Comparison of ENCODE assay signal across 8 cellular contexts in genomic region chr6:42978487-42978792, GRCh38. TPM values are rescaled to one million over a fixed set of nuclear protein-coding genes. Genes with fewer than 3 reads are reported as not detected.
A peak's percentile ranks its signal among the peaks of the same experiment; 100 is the strongest.
DNase-seq lines count a peak whose midpoint lies in the region; ATAC-seq and TF ChIP-seq lines count a peak whose summit lies in the region.

No MANE protein-coding gene starts in this region.

- DNase-seq in NCI-H82 (lab: John Stamatoyannopoulos, UW) (peak; percentile 44), NCI-H82 treated with DMSO at 0.1 percent for 48 hours (lab: John Stamatoyannopoulos, UW; ENCODE audit: unreplicated experiment) (no peak), glutamatergic neuron (peak; percentile 47), psoas muscle (peak; percentile 69 to 83), activated gamma-delta T cell (lab: John Stamatoyannopoulos, UW) (no peak)
- DNase-seq in activated T-helper 1 cell treated with anti-CD3 and anti-CD28 coated beads, Interleukin-12 subunit alpha, Interleukin-12 subunit beta, Interleukin-2, Interleukin-4 antibody, amounts not matched to agents 30 ng/mL and 10 ng/mL and 1 ng/mL, durations not matched to agents 14 hours and 24 hours and 36 hours (ENCODE audit: low spot score): peak; percentile 7

- H3K4me1 Mint-ChIP-seq in activated T-helper 1 cell treated with anti-CD3 and anti-CD28 coated beads, Interleukin-12 subunit alpha, Interleukin-12 subunit beta, Interleukin-2, Interleukin-4 antibody, amounts not matched to agents 30 ng/mL and 10 ng/mL and 1 ng/mL, durations not matched to agents 14 hours and 24 hours and 36 hours (ENCODE audit: low read depth): peaks cover 34% of the 10 kb centered on the region
- peaks cover 9% of the 10 kb centered on the region for H3K4me1 Mint-ChIP-seq in glutamatergic neuron (ENCODE audit: low read depth, unreplicated experiment)

- peak overlapping the region; percentile 98 for H3K27ac ChIP-seq in psoas muscle

- no peaks in the 10 kb centered on the region for H3K9me3 ChIP-seq in psoas muscle

- intact Hi-C loops in activated T-helper 1 cell treated with anti-CD3 and anti-CD28 coated beads, Interleukin-12 subunit alpha, Interleukin-12 subunit beta, Interleukin-2, Interleukin-4 antibody, amounts not matched to agents 30 ng/mL and 10 ng/mL and 1 ng/mL, durations not matched to agents 14 hours and 24 hours and 36 hours (cut with micrococcal nuclease): loop anchor here (5.0 kb wide), 1 partner anchor 449 kb away; the partner anchor contains the start of gene ABCC10
- intact Hi-C loops in psoas muscle (cut with DNase I): loop anchor here in 1 of 2 donors (5.0 kb wide), 1 partner anchor 1036 kb away; the partner anchor contains the start of gene CCND3

- peaks cover 0 to 14% of the 10 kb centered on the region in 2 donors for H3K36me3 ChIP-seq in psoas muscle (ENCODE audit: insufficient read depth in 1 of 2, low read depth in 1 of 2)

- H3K36me3 Mint-ChIP-seq in activated T-helper 1 cell treated with anti-CD3 and anti-CD28 coated beads, Interleukin-12 subunit alpha, Interleukin-12 subunit beta, Interleukin-2, Interleukin-4 antibody, amounts not matched to agents 30 ng/mL and 10 ng/mL and 1 ng/mL, durations not matched to agents 14 hours and 24 hours and 36 hours (ENCODE audit: low read depth): peaks cover 16% of the 10 kb centered on the region
- H3K36me3 Mint-ChIP-seq in glutamatergic neuron (ENCODE audit: unreplicated experiment): no peaks in the 10 kb centered on the region

- peak overlapping the region; percentile 98 for H3K4me3 ChIP-seq in psoas muscle

- no peaks in the 10 kb centered on the region for H3K27me3 Mint-ChIP-seq in activated T-helper 1 cell treated with anti-CD3 and anti-CD28 coated beads, Interleukin-12 subunit alpha, Interleukin-12 subunit beta, Interleukin-2, Interleukin-4 antibody, amounts not matched to agents 30 ng/mL and 10 ng/mL and 1 ng/mL, durations not matched to agents 14 hours and 24 hours and 36 hours (ENCODE audit: insufficient read depth)
- H3K27me3 Mint-ChIP-seq in glutamatergic neuron (ENCODE audit: unreplicated experiment): peaks cover 5% of the 10 kb centered on the region

- peak overlapping the region; percentile 76 for H3K27ac Mint-ChIP-seq in activated T-helper 1 cell treated with anti-CD3 and anti-CD28 coated beads, Interleukin-12 subunit alpha, Interleukin-12 subunit beta, Interleukin-2, Interleukin-4 antibody, amounts not matched to agents 30 ng/mL and 10 ng/mL and 1 ng/mL, durations not matched to agents 14 hours and 24 hours and 36 hours
- no peak overlapping the region for H3K27ac Mint-ChIP-seq in glutamatergic neuron (ENCODE audit: unreplicated experiment)

- H3K27me3 ChIP-seq in psoas muscle (ENCODE audit: insufficient read depth in 3 of 3, low read length in 2 of 3): no peaks in the 10 kb centered on the region

- 0 to 1% (median 0%) methylated on average over 19 to 24 of the region's 24 CpGs for WGBS in psoas muscle, 3 donors

- H3K4me3 Mint-ChIP-seq in activated T-helper 1 cell treated with anti-CD3 and anti-CD28 coated beads, Interleukin-12 subunit alpha, Interleukin-12 subunit beta, Interleukin-2, Interleukin-4 antibody, amounts not matched to agents 30 ng/mL and 10 ng/mL and 1 ng/mL, durations not matched to agents 14 hours and 24 hours and 36 hours: peak overlapping the region; percentile 91
- peak overlapping the region; percentile 90 for H3K4me3 Mint-ChIP-seq in glutamatergic neuron (ENCODE audit: unreplicated experiment)

- peak; percentile 34 for ATAC-seq in HG03354 (IDR thresholded peaks at IDR 0.05; ENCODE audit: poor library complexity, severe bottlenecking, unreplicated experiment)
- ATAC-seq in psoas muscle: peak; percentile 71 to 88 (median 82)
- no peak for ATAC-seq in GM21423 (IDR thresholded peaks at IDR 0.05; ENCODE audit: unreplicated experiment)

- TF ChIP-seq CTCF in glutamatergic neuron (IDR thresholded peaks at IDR 0.05; ENCODE audit: partially characterized antibody, unreplicated experiment): no peak
- TF ChIP-seq CTCF in psoas muscle (IDR thresholded peaks at IDR 0.05): no peak

- H3K9me3 Mint-ChIP-seq in activated T-helper 1 cell treated with anti-CD3 and anti-CD28 coated beads, Interleukin-12 subunit alpha, Interleukin-12 subunit beta, Interleukin-2, Interleukin-4 antibody, amounts not matched to agents 30 ng/mL and 10 ng/mL and 1 ng/mL, durations not matched to agents 14 hours and 24 hours and 36 hours: no peaks in the 10 kb centered on the region
- H3K9me3 Mint-ChIP-seq in glutamatergic neuron (ENCODE audit: unreplicated experiment): peaks cover 4% of the 10 kb centered on the region

- H3K4me1 ChIP-seq in psoas muscle: peaks cover 18% of the 10 kb centered on the region

RNA-seq across cellular contexts. Expression of gene PEX6, which starts 0.5 kb away (rescaled TPM):
- 20.9 TPM in 2 replicates for total RNA-seq in activated T-helper 1 cell treated with anti-CD3 and anti-CD28 coated beads, Interleukin-12 subunit alpha, Interleukin-12 subunit beta, Interleukin-2, Interleukin-4 antibody, amounts not matched to agents 30 ng/mL and 10 ng/mL and 1 ng/mL, durations not matched to agents 14 hours and 24 hours and 36 hours
- total RNA-seq in glutamatergic neuron (ENCODE audit: unreplicated experiment): 13.8 TPM
- total RNA-seq in psoas muscle: 10 to 100 TPM; 15.4 to 37.4 (median 25.8) TPM
- polyA plus RNA-seq in psoas muscle: 10 to 100 TPM; 12.0 to 37.8 (median 16.5) TPM

RNA-seq across cellular contexts. Expression of gene PPP2R5D, which starts 5.9 kb away (rescaled TPM):
- total RNA-seq in activated T-helper 1 cell treated with anti-CD3 and anti-CD28 coated beads, Interleukin-12 subunit alpha, Interleukin-12 subunit beta, Interleukin-2, Interleukin-4 antibody, amounts not matched to agents 30 ng/mL and 10 ng/mL and 1 ng/mL, durations not matched to agents 14 hours and 24 hours and 36 hours: 52.1 and 53.4 TPM in 2 replicates
- total RNA-seq in glutamatergic neuron (ENCODE audit: unreplicated experiment) (59.1 TPM), psoas muscle (10 to 100 TPM; 25.9 to 36.4 (median 31.0) TPM)
- 10 to 100 TPM; 25.6 to 46.7 (median 27.1) TPM for polyA plus RNA-seq in psoas muscle

RNA-seq across cellular contexts. Expression of gene GNMT, which starts 17.9 kb away (rescaled TPM):
- total RNA-seq in activated T-helper 1 cell treated with anti-CD3 and anti-CD28 coated beads, Interleukin-12 subunit alpha, Interleukin-12 subunit beta, Interleukin-2, Interleukin-4 antibody, amounts not matched to agents 30 ng/mL and 10 ng/mL and 1 ng/mL, durations not matched to agents 14 hours and 24 hours and 36 hours: 0.54 and 0.60 TPM in 2 replicates
- total RNA-seq in glutamatergic neuron (ENCODE audit: unreplicated experiment) (0.54 TPM), psoas muscle (under 1 TPM in 3 of 4 donors, not detected in 1; 0.34 to 0.74 (median 0.43) TPM)
- under 1 TPM; 0.09 to 0.21 (median 0.12) TPM for polyA plus RNA-seq in psoas muscle

RNA-seq across cellular contexts. Expression of gene MEA1, which starts 35.3 kb away (rescaled TPM):
- 89.3 and 92.7 TPM in 2 replicates for total RNA-seq in activated T-helper 1 cell treated with anti-CD3 and anti-CD28 coated beads, Interleukin-12 subunit alpha, Interleukin-12 subunit beta, Interleukin-2, Interleukin-4 antibody, amounts not matched to agents 30 ng/mL and 10 ng/mL and 1 ng/mL, durations not matched to agents 14 hours and 24 hours and 36 hours
- total RNA-seq in glutamatergic neuron (ENCODE audit: unreplicated experiment) (42.7 TPM), psoas muscle (10 to 100 TPM; 20.3 to 27.5 (median 26.9) TPM)
- 10 to 100 TPM; 42.5 to 95.2 (median 48.6) TPM for polyA plus RNA-seq in psoas muscle

RNA-seq across cellular contexts. Expression of gene KLHDC3, which starts 35.6 kb away (rescaled TPM):
- total RNA-seq in activated T-helper 1 cell treated with anti-CD3 and anti-CD28 coated beads, Interleukin-12 subunit alpha, Interleukin-12 subunit beta, Interleukin-2, Interleukin-4 antibody, amounts not matched to agents 30 ng/mL and 10 ng/mL and 1 ng/mL, durations not matched to agents 14 hours and 24 hours and 36 hours: 76.6 and 77.0 TPM in 2 replicates
- total RNA-seq in glutamatergic neuron (ENCODE audit: unreplicated experiment) (119 TPM), psoas muscle (100 to 1,000 TPM in 2 of 4 donors, 10 to 100 TPM in 2; 75.2 to 115 (median 99.1) TPM)
- polyA plus RNA-seq in psoas muscle: 100 to 1,000 TPM in 1 of 3 donors, 10 to 100 TPM in 2; 61.7 to 198 (median 97.1) TPM

Comparison
In these comparisons a context has a peak if more than half of its experiments do, and no peak if none do; other contexts are left out.
1. DNase-seq: peak in NCI-H82 (single experiment), activated T-helper 1 cell treated with anti-CD3 and anti-CD28 coated beads, Interleukin-12 subunit alpha, Interleukin-12 subunit beta, Interleukin-2, Interleukin-4 antibody, amounts not matched to agents 30 ng/mL and 10 ng/mL and 1 ng/mL, durations not matched to agents 14 hours and 24 hours and 36 hours (single experiment), glutamatergic neuron (single experiment) and psoas muscle (2 of 2); none in NCI-H82 treated with DMSO at 0.1 percent for 48 hours (single experiment) and activated gamma-delta T cell (single experiment).